20 cellular contexts compared by ENCODE assay signal in genomic region chr14:104095426-104096310, GRCh38. TPM values are rescaled to one million over a fixed set of nuclear protein-coding genes. Genes with fewer than 3 reads are reported as not detected.
DNase-seq lines count a peak whose midpoint lies in the region; ATAC-seq and TF ChIP-seq lines count a peak whose summit lies in the region.
"Had no signal": no experiment of that assay in that cellular context is flagged by ENCODE, and none has a peak within 500 bp of the region (broad histone marks: within the 10 kb centered on the region; RNA-seq: fewer than 3 reads in every experiment).

No MANE protein-coding gene starts in this region.

- peaks cover 2% of the 10 kb centered on the region for H3K4me1 Mint-ChIP-seq in neural progenitor cell
- H3K4me1 Mint-ChIP-seq in immature natural killer cell: peaks cover 0 to 4% of the 10 kb centered on the region in 2 donors

- no peaks in the 10 kb centered on the region for H3K9me3 Mint-ChIP-seq in neural progenitor cell
- no peaks in the 10 kb centered on the region for H3K9me3 Mint-ChIP-seq in immature natural killer cell
- H3K9me3 Mint-ChIP-seq: CD4-positive, alpha-beta memory T cell; HFFc6 had no signal

- TF ChIP-seq CTCF in left ventricle myocardium inferior (IDR thresholded peaks at IDR 0.05; ENCODE audit: borderline replicate concordance): no peak
- no peak for TF ChIP-seq CTCF in neural progenitor cell (IDR thresholded peaks at IDR 0.05)
- TF ChIP-seq CTCF in transverse colon (IDR thresholded peaks at IDR 0.05): no peak

- no peak for TF ChIP-seq POLR2A in transverse colon (IDR thresholded peaks at IDR 0.05)

- no peak overlapping the region for H2AFZ ChIP-seq in neural progenitor cell (replicated peaks)

- H3K9me3 ChIP-seq in left ventricle myocardium inferior (replicated peaks) (no peaks in the 10 kb centered on the region), right cardiac atrium (ENCODE audit: control insufficient read depth, low read length) (no peaks in the 10 kb centered on the region), neural progenitor cell (ENCODE audit: low read depth) (no peaks in the 10 kb centered on the region), transverse colon (no peaks in the 10 kb centered on the region)
- H3K9me3 ChIP-seq: A549, HAP-1, MG63 had no signal

- H3K36me3 ChIP-seq in left ventricle myocardium inferior (no peaks in the 10 kb centered on the region), neural progenitor cell (no peaks in the 10 kb centered on the region), transverse colon (no peaks in the 10 kb centered on the region)
- H3K36me3 ChIP-seq: HAP-1, MG63 had no signal

- peaks cover 36% of the 10 kb centered on the region for H3K27me3 ChIP-seq in left ventricle myocardium inferior (ENCODE audit: low read depth)
- H3K27me3 ChIP-seq in right cardiac atrium (ENCODE audit: control insufficient read depth, insufficient read depth): no peaks in the 10 kb centered on the region
- H3K27me3 ChIP-seq in neural progenitor cell: no peaks in the 10 kb centered on the region
- H3K27me3 ChIP-seq in transverse colon: peaks cover 6% of the 10 kb centered on the region
- H3K27me3 ChIP-seq: MG63 had no signal

- H3K4me1 ChIP-seq in left ventricle myocardium inferior: peaks cover 14% of the 10 kb centered on the region
- no peaks in the 10 kb centered on the region for H3K4me1 ChIP-seq in right cardiac atrium (ENCODE audit: control insufficient read depth, insufficient read depth, low read length)
- H3K4me1 ChIP-seq in neural progenitor cell: peaks cover 3% of the 10 kb centered on the region
- H3K4me1 ChIP-seq in transverse colon: peaks cover 14 to 23% (median 16%) of the 10 kb centered on the region in 4 donors
- H3K4me1 ChIP-seq: HAP-1 had no signal

- no peaks in the 10 kb centered on the region for H4K20me1 ChIP-seq in neural progenitor cell (ENCODE audit: low read depth)

- 87% methylated on average over 31 of the region's 31 CpGs for WGBS in right cardiac atrium
- WGBS in transverse colon (ENCODE audit: low coverage in 1 of 2), 2 donors: 83% methylated on average over 22 of the region's 31 CpGs; no CpG with 5 or more reads in 1 of the 2 donors

- H3K27me3 Mint-ChIP-seq in neural progenitor cell (ENCODE audit: insufficient read depth, low read depth): peaks cover 3% of the 10 kb centered on the region
- peaks cover 0 to 3% (median 0%) of the 10 kb centered on the region in 3 donors for H3K27me3 Mint-ChIP-seq in immature natural killer cell (ENCODE audit: low read depth in 3 of 3)

- H3K4me2 ChIP-seq in neural progenitor cell: no peak overlapping the region

- no peaks in the 10 kb centered on the region for H3F3A ChIP-seq in neural progenitor cell (ENCODE audit: low read depth)

- no peak for ATAC-seq in Right ventricle myocardium superior (ENCODE audit: poor library complexity)
- no peak for ATAC-seq in right cardiac atrium

- H3K27ac ChIP-seq in left ventricle myocardium inferior (replicated peaks): no peak overlapping the region
- no peak overlapping the region for H3K27ac ChIP-seq in right cardiac atrium (ENCODE audit: low read length)
- no peak overlapping the region for H3K27ac ChIP-seq in neural progenitor cell
- no peak overlapping the region for H3K27ac ChIP-seq in transverse colon
- H3K27ac ChIP-seq: A549 had no signal

- no peak overlapping the region for H3K4me3 ChIP-seq in left ventricle myocardium inferior
- H3K4me3 ChIP-seq in right cardiac atrium (ENCODE audit: low read length): no peak overlapping the region
- no peak overlapping the region for H3K4me3 ChIP-seq in neural progenitor cell
- no peak overlapping the region for H3K4me3 ChIP-seq in transverse colon
- H3K4me3 ChIP-seq: A549, GM12878, HAP-1, MG63 had no signal

- H3K9ac ChIP-seq in neural progenitor cell: no peak overlapping the region

- in situ Hi-C loops in transverse colon (cut with MboI; ENCODE audit: low pct_ligation_motif_present in 1 of 4, low pct_unique_long_range_greater_than_20kb in 1 of 4, low sequenced_read_pairs in 3 of 4): no loop called here

- H3K36me3 Mint-ChIP-seq in neural progenitor cell (no peaks in the 10 kb centered on the region), immature natural killer cell (no peaks in the 10 kb centered on the region)
- H3K36me3 Mint-ChIP-seq: CD4-positive, alpha-beta memory T cell had no signal

- no peaks in the 10 kb centered on the region for H3K79me2 ChIP-seq in neural progenitor cell (ENCODE audit: low read depth)

- H3K4me3 Mint-ChIP-seq in neural progenitor cell (no peak overlapping the region), immature natural killer cell (no peak overlapping the region)
- H3K4me3 Mint-ChIP-seq: CD4-positive, alpha-beta memory T cell; HFFc6 had no signal

- intact Hi-C loops in Right ventricle myocardium superior (cut with DNase I) (no loop called here), left ventricle myocardium inferior (cut with micrococcal nuclease) (no loop called here), right cardiac atrium (cut with DNase I) (no loop called here), transverse colon (cut with DNase I; ENCODE audit: low total_unique reads) (no loop called here)

- TF ChIP-seq EP300 in transverse colon (IDR thresholded peaks at IDR 0.05; ENCODE audit: low read depth): no peak

- DNase-seq in Right ventricle myocardium superior (peak; percentile 32), left ventricle myocardium inferior (no peak), right cardiac atrium (peak; percentile 13 to 53 (median 38)), neural progenitor cell (ENCODE audit: low spot score) (no peak), transverse colon (peak; percentile 8), HUDEP-2 (lab: John Stamatoyannopoulos, UW; ENCODE audit: unreplicated experiment in 76 of 76) (no peak), activated T-cell treated with anti-CD3 and anti-CD28 coated beads for 4 hours (no peak), immature natural killer cell (no peak)
- DNase-seq: EL, GDM1, HFFc6, MG63, NCI-H2227 treated with DMSO at 0.1 percent for 48 hours, RPMI8226, SHP77 treated with DMSO at 0.1 percent for 48 hours had no signal

- H3K27ac Mint-ChIP-seq in neural progenitor cell (peak overlapping the region; percentile 34), immature natural killer cell (no peak overlapping the region)
- H3K27ac Mint-ChIP-seq: CD4-positive, alpha-beta memory T cell; HFFc6 had no signal

RNA-seq across cellular contexts. Expression of gene ASPG, which starts 10.2 kb away (rescaled TPM):
- total RNA-seq in Right ventricle myocardium superior (44.1 TPM), left ventricle myocardium inferior (27.1 TPM), right cardiac atrium (100 to 1,000 TPM; 169 to 307 (median 208) TPM), neural progenitor cell (ENCODE audit: low replicate concordance) (0.87 and 1.2 TPM in 2 replicates), transverse colon (10 to 100 TPM in 2 of 4 donors, 1 to 10 TPM in 2; 4.4 to 20.3 (median 8.7) TPM)
- polyA plus RNA-seq in right cardiac atrium (99.1 TPM), immature natural killer cell (not detected)
- total RNA-seq: CD4-positive, alpha-beta memory T cell; GM12878; HFFc6; HT1080 had no signal
- polyA plus RNA-seq: A549; CD4-positive, alpha-beta memory T cell; GM12878 had no signal

RNA-seq across cellular contexts. Expression of gene KIF26A, which starts 42.7 kb away (rescaled TPM):
- total RNA-seq in Right ventricle myocardium superior (6.3 TPM), left ventricle myocardium inferior (6.5 TPM), right cardiac atrium (10 to 100 TPM in 2 of 4 donors, 1 to 10 TPM in 2; 7.9 to 10.6 (median 9.9) TPM), neural progenitor cell (ENCODE audit: low replicate concordance) (6.1 and 40.2 TPM in 2 replicates), transverse colon (1 to 10 TPM; 2.2 to 7.8 (median 4.4) TPM)
- polyA plus RNA-seq in right cardiac atrium (7.1 TPM), immature natural killer cell (not detected)
- polyA plus RNA-seq: GM12878 had no signal

Comparison
In these comparisons a context has a peak if more than half of its experiments do, and no peak if none do; other contexts are left out.
1. DNase-seq: peak in Right ventricle myocardium superior (single experiment), right cardiac atrium (3 of 3) and transverse colon (single experiment); none in left ventricle myocardium inferior (single experiment), neural progenitor cell (single experiment), HUDEP-2 (0 of 76), activated T-cell treated with anti-CD3 and anti-CD28 coated beads for 4 hours (single experiment) and immature natural killer cell (0 of 3).